In genomic region chr5:139417214-139417613, GRCh38 we compare ENCODE assay signal across 13 cellular contexts. TPM values are rescaled to one million over a fixed set of nuclear protein-coding genes. Genes with fewer than 3 reads are reported as not detected.
DNase-seq lines count a peak whose midpoint lies in the region; ATAC-seq, FAIRE-seq and TF ChIP-seq lines count a peak whose summit lies in the region.
"Had no signal": no experiment of that assay in that cellular context is flagged by ENCODE, and none has a peak within 500 bp of the region (broad histone marks: within the 10 kb centered on the region; RNA-seq: fewer than 3 reads in every experiment).

No MANE protein-coding gene starts in this region.

- peaks cover 2 to 78% (median 26%) of the 10 kb centered on the region in 7 donors for H3K4me1 Mint-ChIP-seq in naive thymus-derived CD4-positive, alpha-beta T cell

- POLR2A ChIA-PET in naive thymus-derived CD4-positive, alpha-beta T cell (lab: Charles Lee): interaction anchor here (2.3 to 9.4 kb wide), 2 partner anchors 13 to 97 kb away, joined by 9 to 102 read pairs; partner anchors contain the start of gene SPATA24

- no peak overlapping the region for H3K4me3 ChIP-seq in heart left ventricle
- H3K4me3 ChIP-seq in gastrocnemius medialis: no peak overlapping the region
- no peak overlapping the region for H3K4me3 ChIP-seq in naive thymus-derived CD4-positive, alpha-beta T cell (ENCODE audit: low read length)

- TF ChIP-seq CTCF in heart left ventricle (IDR thresholded peaks at IDR 0.05) (no peak), gastrocnemius medialis (IDR thresholded peaks at IDR 0.05 in 4 of 5, conservative IDR thresholded peaks at IDR 0.05 in 1 of 5) (no peak)

- H3K27me3 Mint-ChIP-seq in naive thymus-derived CD4-positive, alpha-beta T cell: no peaks in the 10 kb centered on the region
- H3K27me3 Mint-ChIP-seq: central memory CD8-positive, alpha-beta T cell; memory B cell had no signal

- peaks cover 18 to 73% (median 63%) of the 10 kb centered on the region in 12 donors for H3K4me1 ChIP-seq in heart left ventricle
- H3K4me1 ChIP-seq in gastrocnemius medialis: peaks cover 58 to 61% of the 10 kb centered on the region in 2 donors
- H3K4me1 ChIP-seq in naive thymus-derived CD4-positive, alpha-beta T cell (ENCODE audit: control insufficient read depth in 2 of 2, insufficient read depth in 2 of 2, low read length in 2 of 2): peaks cover 0 to 17% of the 10 kb centered on the region in 2 donors

- ATAC-seq in heart left ventricle: peak; percentile 63 to 73 (median 70)
- peak; percentile 69 to 79 for ATAC-seq in gastrocnemius medialis
- ATAC-seq in naive thymus-derived CD4-positive, alpha-beta T cell: no peak

- WGBS in heart left ventricle, 4 donors: 27 to 37% (median 32%) methylated on average over 4 of the region's 4 CpGs

- H3K36me3 ChIP-seq in heart left ventricle: peaks cover 0 to 53% (median 39%) of the 10 kb centered on the region in 9 donors
- peaks cover 0 to 11% of the 10 kb centered on the region in 2 donors for H3K36me3 ChIP-seq in gastrocnemius medialis
- peaks cover 0 to 13% (median 0%) of the 10 kb centered on the region in 3 experiments for H3K36me3 ChIP-seq in naive thymus-derived CD4-positive, alpha-beta T cell (ENCODE audit: control insufficient read depth in 2 of 3, insufficient read depth in 3 of 3, low read length in 3 of 3)

- peak overlapping the region in 1 of 9 donors; percentile 82 for H3K27ac Mint-ChIP-seq in naive thymus-derived CD4-positive, alpha-beta T cell
- H3K27ac Mint-ChIP-seq: memory B cell had no signal

- CTCF ChIA-PET in naive thymus-derived CD4-positive, alpha-beta T cell (lab: Charles Lee): interaction anchor here (0.8 to 9.5 kb wide), 2 partner anchors 65 to 97 kb away, joined by 3 to 310 read pairs; partner anchors contain the start of gene STING1

- no peaks in the 10 kb centered on the region for H3K27me3 ChIP-seq in heart left ventricle
- H3K27me3 ChIP-seq in gastrocnemius medialis: no peaks in the 10 kb centered on the region
- no peaks in the 10 kb centered on the region for H3K27me3 ChIP-seq in naive thymus-derived CD4-positive, alpha-beta T cell (ENCODE audit: control insufficient read depth in 2 of 2, insufficient read depth in 2 of 2, low read length in 2 of 2)

- in situ Hi-C loops in gastrocnemius medialis (cut with MboI; ENCODE audit: low sequenced_read_pairs in 4 of 4): loop anchor here in 1 of 4 donors (5.0 kb wide), 1 partner anchor 100 kb away; no protein-coding TSS in a partner anchor

- peaks cover 0 to 25% (median 12%) of the 10 kb centered on the region in 5 donors for H3K36me3 Mint-ChIP-seq in naive thymus-derived CD4-positive, alpha-beta T cell

- DNase-seq in NCI-H1694 treated with DMSO at 0.1 percent for 48 hours (lab: John Stamatoyannopoulos, UW) (peak; percentile 62), NCI-H1694 (lab: John Stamatoyannopoulos, UW) (no peak), RPMI8226 (peak; percentile 92), heart left ventricle (peak in 4 of 5 donors; percentile 73 to 82 (median 78)), gastrocnemius medialis (peak; percentile 64 to 79), mucosa of gallbladder (ENCODE audit: low spot score) (no peak), GM19239 (ENCODE audit: insufficient read length, low spot score) (no peak)
- no peak for DNase-seq in naive thymus-derived CD4-positive, alpha-beta T cell
- DNase-seq: NCI-H2227 treated with DMSO at 0.1 percent for 48 hours had no signal

- TF ChIP-seq POLR2A in heart left ventricle (IDR thresholded peaks at IDR 0.05): no peak
- no peak for TF ChIP-seq POLR2A in gastrocnemius medialis (IDR thresholded peaks at IDR 0.05)

- no peak for FAIRE-seq in GM19239 (lab: Jason Lieb, UNC)
- FAIRE-seq: A204.1, small intestine had no signal

- H3K4me3 Mint-ChIP-seq in naive thymus-derived CD4-positive, alpha-beta T cell: no peak overlapping the region
- H3K4me3 Mint-ChIP-seq: central memory CD8-positive, alpha-beta T cell; memory B cell had no signal

- intact Hi-C loops in heart left ventricle (cut with DNase I) (loop anchor here in 2 of 10 donors (1.0 to 2.0 kb wide), 2 partner anchors 22 kb away; partner anchors contain the start of gene PROB1 (in 2 of the 2)), gastrocnemius medialis (cut with DNase I; ENCODE audit: low total_unique reads) (loop anchor here (5.0 to 10.0 kb wide), 3 partner anchors 145 to 268 kb away; partner anchors contain the start of gene UBE2D2)
- intact Hi-C loops in naive thymus-derived CD4-positive, alpha-beta T cell (cut with micrococcal nuclease): no loop called here

- no peaks in the 10 kb centered on the region for H3K9me3 Mint-ChIP-seq in naive thymus-derived CD4-positive, alpha-beta T cell
- H3K9me3 Mint-ChIP-seq: central memory CD8-positive, alpha-beta T cell; memory B cell had no signal

- H3K27ac ChIP-seq in heart left ventricle (peak overlapping the region; percentile 81 to 96 (median 91)), gastrocnemius medialis (peak overlapping the region; percentile 83 to 90 (median 87))
- no peak overlapping the region for H3K27ac ChIP-seq in naive thymus-derived CD4-positive, alpha-beta T cell (ENCODE audit: low read depth, low read length)

- H3K9me3 ChIP-seq in heart left ventricle (no peaks in the 10 kb centered on the region), gastrocnemius medialis (no peaks in the 10 kb centered on the region)
- no peaks in the 10 kb centered on the region for H3K9me3 ChIP-seq in naive thymus-derived CD4-positive, alpha-beta T cell (ENCODE audit: control insufficient read depth in 2 of 3, low read length in 3 of 3)

RNA-seq across cellular contexts. Expression of gene SPATA24, which starts 13.3 kb away (rescaled TPM):
- total RNA-seq in heart left ventricle (10 to 100 TPM; 10.7 to 25.9 (median 16.0) TPM), gastrocnemius medialis (10 to 100 TPM in 3 of 4 donors, 1 to 10 TPM in 1; 6.8 to 24.1 (median 12.5) TPM), mucosa of gallbladder (7.3 TPM)
- polyA plus RNA-seq in heart left ventricle: 10 to 100 TPM; 12.6 to 37.8 TPM
- 1 to 10 TPM; 4.4 to 7.6 (median 5.8) TPM for total RNA-seq in naive thymus-derived CD4-positive, alpha-beta T cell
- polyA plus RNA-seq in naive thymus-derived CD4-positive, alpha-beta T cell: 1 to 10 TPM; 4.6 to 6.6 TPM

RNA-seq across cellular contexts. Expression of gene DNAJC18, which starts 22.1 kb away (rescaled TPM):
- total RNA-seq in heart left ventricle (10 to 100 TPM in 5 of 9 donors, 1 to 10 TPM in 4; 4.8 to 17.8 (median 14.2) TPM), gastrocnemius medialis (10 to 100 TPM in 3 of 4 donors, 1 to 10 TPM in 1; 5.1 to 21.7 (median 13.3) TPM), mucosa of gallbladder (14.6 TPM)
- 1 to 10 TPM; 4.0 to 4.7 TPM for polyA plus RNA-seq in heart left ventricle
- total RNA-seq in naive thymus-derived CD4-positive, alpha-beta T cell: 1 to 10 TPM; 2.2 to 9.7 (median 4.9) TPM
- polyA plus RNA-seq in naive thymus-derived CD4-positive, alpha-beta T cell: 1 to 10 TPM; 3.8 to 6.8 TPM

RNA-seq across cellular contexts. Expression of gene PROB1, which starts 22.3 kb away (rescaled TPM):
- total RNA-seq in heart left ventricle (10 to 100 TPM; 26.6 to 63.4 (median 38.1) TPM), gastrocnemius medialis (10 to 100 TPM; 26.8 to 81.4 (median 52.9) TPM), mucosa of gallbladder (3.0 TPM)
- polyA plus RNA-seq in heart left ventricle: 10 to 100 TPM; 18.9 to 34.3 TPM
- 1 to 10 TPM in 2 of 5 experiments, under 1 TPM in 3; 0.58 to 4.9 (median 0.97) TPM for total RNA-seq in naive thymus-derived CD4-positive, alpha-beta T cell
- polyA plus RNA-seq in naive thymus-derived CD4-positive, alpha-beta T cell: under 1 TPM in 1 of 2 donors, not detected in 1; 0.26 TPM

RNA-seq across cellular contexts. Expression of gene MZB1, which starts 27.5 kb away (rescaled TPM):
- total RNA-seq in heart left ventricle (1 to 10 TPM in 3 of 9 donors, under 1 TPM in 4, not detected in 2; 0.31 to 5.2 (median 0.97) TPM), gastrocnemius medialis (under 1 TPM in 1 of 4 donors, not detected in 3; 0.46 TPM), mucosa of gallbladder (1.1 TPM)
- under 1 TPM; 0.33 to 0.72 TPM for polyA plus RNA-seq in heart left ventricle
- total RNA-seq in naive thymus-derived CD4-positive, alpha-beta T cell: 10 to 100 TPM in 3 of 5 experiments, under 1 TPM in 2; 0.60 to 70.6 (median 12.8) TPM
- polyA plus RNA-seq in naive thymus-derived CD4-positive, alpha-beta T cell: under 1 TPM; 0.25 to 0.80 TPM

RNA-seq across cellular contexts. Expression of gene SLC23A1, which starts 34.1 kb away (rescaled TPM):
- total RNA-seq in heart left ventricle: not detected
- polyA plus RNA-seq in heart left ventricle: not detected
- total RNA-seq in gastrocnemius medialis: not detected
- total RNA-seq in mucosa of gallbladder: 17.0 TPM
- total RNA-seq in naive thymus-derived CD4-positive, alpha-beta T cell: 1 to 10 TPM in 1 of 5 experiments, not detected in 4; 4.7 TPM
- polyA plus RNA-seq in naive thymus-derived CD4-positive, alpha-beta T cell: not detected

Comparison
In these comparisons a context has a peak if more than half of its experiments do, and no peak if none do; other contexts are left out.
1. DNase-seq: peak in NCI-H1694 treated with DMSO at 0.1 percent for 48 hours (single experiment), RPMI8226 (single experiment), heart left ventricle (4 of 5) and gastrocnemius medialis (2 of 2); none in NCI-H1694 (single experiment), mucosa of gallbladder (single experiment), GM19239 (single experiment) and naive thymus-derived CD4-positive, alpha-beta T cell (0 of 9).